1 cellular context compared by ENCODE assay signal in genomic region chr4:23233596-23233995, GRCh38.
TF ChIP-seq lines count a peak whose summit lies in the region.

No MANE protein-coding gene starts in this region.

TF ChIP-seq in GM23338, 12 proteins besides CTCF, POLR2A, EP300 and RAD21 (continued from another document):
- no peak for TF ChIP-seq ZNF462 (CRISPR knock-in tag; IDR thresholded peaks at IDR 0.05)
- TF ChIP-seq NANOG (IDR thresholded peaks at IDR 0.05; ENCODE audit: borderline replicate concordance) = no peak
- TF ChIP-seq JUNB (IDR thresholded peaks at IDR 0.05; ENCODE audit: unreplicated experiment) = no peak
- no peak for TF ChIP-seq ZNF114 (CRISPR knock-in tag; IDR thresholded peaks at IDR 0.05)
- TF ChIP-seq EZH2phosphoT487 (IDR thresholded peaks at IDR 0.05; ENCODE audit: unreplicated experiment) = no peak
- TF ChIP-seq, protein P1, sequence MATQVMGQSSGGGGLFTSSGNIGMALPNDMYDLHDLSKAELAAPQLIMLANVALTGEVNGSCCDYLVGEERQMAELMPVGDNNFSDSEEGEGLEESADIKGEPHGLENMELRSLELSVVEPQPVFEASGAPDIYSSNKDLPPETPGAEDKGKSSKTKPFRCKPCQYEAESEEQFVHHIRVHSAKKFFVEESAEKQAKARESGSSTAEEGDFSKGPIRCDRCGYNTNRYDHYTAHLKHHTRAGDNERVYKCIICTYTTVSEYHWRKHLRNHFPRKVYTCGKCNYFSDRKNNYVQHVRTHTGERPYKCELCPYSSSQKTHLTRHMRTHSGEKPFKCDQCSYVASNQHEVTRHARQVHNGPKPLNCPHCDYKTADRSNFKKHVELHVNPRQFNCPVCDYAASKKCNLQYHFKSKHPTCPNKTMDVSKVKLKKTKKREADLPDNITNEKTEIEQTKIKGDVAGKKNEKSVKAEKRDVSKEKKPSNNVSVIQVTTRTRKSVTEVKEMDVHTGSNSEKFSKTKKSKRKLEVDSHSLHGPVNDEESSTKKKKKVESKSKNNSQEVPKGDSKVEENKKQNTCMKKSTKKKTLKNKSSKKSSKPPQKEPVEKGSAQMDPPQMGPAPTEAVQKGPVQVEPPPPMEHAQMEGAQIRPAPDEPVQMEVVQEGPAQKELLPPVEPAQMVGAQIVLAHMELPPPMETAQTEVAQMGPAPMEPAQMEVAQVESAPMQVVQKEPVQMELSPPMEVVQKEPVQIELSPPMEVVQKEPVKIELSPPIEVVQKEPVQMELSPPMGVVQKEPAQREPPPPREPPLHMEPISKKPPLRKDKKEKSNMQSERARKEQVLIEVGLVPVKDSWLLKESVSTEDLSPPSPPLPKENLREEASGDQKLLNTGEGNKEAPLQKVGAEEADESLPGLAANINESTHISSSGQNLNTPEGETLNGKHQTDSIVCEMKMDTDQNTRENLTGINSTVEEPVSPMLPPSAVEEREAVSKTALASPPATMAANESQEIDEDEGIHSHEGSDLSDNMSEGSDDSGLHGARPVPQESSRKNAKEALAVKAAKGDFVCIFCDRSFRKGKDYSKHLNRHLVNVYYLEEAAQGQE (IDR thresholded peaks at IDR 0.05; ENCODE audit: unreplicated experiment) = no peak
- TF ChIP-seq, protein P2, sequence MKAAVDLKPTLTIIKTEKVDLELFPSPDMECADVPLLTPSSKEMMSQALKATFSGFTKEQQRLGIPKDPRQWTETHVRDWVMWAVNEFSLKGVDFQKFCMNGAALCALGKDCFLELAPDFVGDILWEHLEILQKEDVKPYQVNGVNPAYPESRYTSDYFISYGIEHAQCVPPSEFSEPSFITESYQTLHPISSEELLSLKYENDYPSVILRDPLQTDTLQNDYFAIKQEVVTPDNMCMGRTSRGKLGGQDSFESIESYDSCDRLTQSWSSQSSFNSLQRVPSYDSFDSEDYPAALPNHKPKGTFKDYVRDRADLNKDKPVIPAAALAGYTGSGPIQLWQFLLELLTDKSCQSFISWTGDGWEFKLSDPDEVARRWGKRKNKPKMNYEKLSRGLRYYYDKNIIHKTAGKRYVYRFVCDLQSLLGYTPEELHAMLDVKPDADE (IDR thresholded peaks at IDR 0.05) = no peak
